15 cellular contexts compared by ENCODE assay signal in genomic region chr3:13575459-13576061, GRCh38. TPM values are rescaled to one million over a fixed set of nuclear protein-coding genes. Genes with fewer than 3 reads are reported as not detected.
DNase-seq lines count a peak whose midpoint lies in the region; ATAC-seq, FAIRE-seq and TF ChIP-seq lines count a peak whose summit lies in the region.
"Had no signal": no experiment of that assay in that cellular context is flagged by ENCODE, and none has a peak within 500 bp of the region (broad histone marks: within the 10 kb centered on the region; RNA-seq: fewer than 3 reads in every experiment).

No MANE protein-coding gene starts in this region.

- H3K27me3 ChIP-seq in heart left ventricle = no peaks in the 10 kb centered on the region

- H3K27ac ChIP-seq in heart left ventricle = peak overlapping the region in 3 of 12 donors; percentile 22 to 49 (median 31)
- H3K27ac ChIP-seq: C4-2B, parathyroid adenoma had no signal

- TF ChIP-seq CTCF in heart left ventricle (IDR thresholded peaks at IDR 0.05) = no peak

- FAIRE-seq in RCC 7860 (lab: Jason Lieb, UNC) = no peak

- H3K36me3 ChIP-seq in heart left ventricle = peaks cover 0 to 9% (median 0%) of the 10 kb centered on the region in 9 donors
- H3K36me3 ChIP-seq: esophagus squamous epithelium had no signal

- no peaks in the 10 kb centered on the region for H3K9me3 ChIP-seq in heart left ventricle
- H3K9me3 ChIP-seq: esophagus squamous epithelium had no signal

- WGBS in heart left ventricle, 4 donors = 41 to 53% (median 46%) methylated on average over 11 of the region's 11 CpGs

- peaks cover 0 to 30% (median 13%) of the 10 kb centered on the region in 12 donors for H3K4me1 ChIP-seq in heart left ventricle
- H3K4me1 ChIP-seq: parathyroid adenoma had no signal

- intact Hi-C loops in heart left ventricle (cut with DNase I) (no loop called here), posterior vena cava (cut with DNase I) (no loop called here)

- DNase-seq in GDM1 (lab: John Stamatoyannopoulos, UW) = peak; percentile 15
- DNase-seq in RPMI7951 (ENCODE audit: low read depth) = peak; percentile 86
- DNase-seq in heart left ventricle = peak in 3 of 5 donors; percentile 47 to 68 (median 62)
- DNase-seq in posterior vena cava (ENCODE audit: low spot score) = peak; percentile 75
- DNase-seq in stimulated activated naive CD4-positive, alpha-beta T cell (lab: John Stamatoyannopoulos, UW) = no peak
- no peak for DNase-seq in NK-92 (lab: John Stamatoyannopoulos, UW; ENCODE audit: unreplicated experiment)
- no peak for DNase-seq in RCC 7860 (ENCODE audit: low spot score)
- DNase-seq: activated T-cell treated with anti-CD3 and anti-CD28 coated beads, Interleukin-2, amount 50 U/mL, for 4 hours; amniotic stem cell; cortex of kidney; esophagus squamous epithelium; NCI-H2081 treated with DMSO at 0.1 percent for 48 hours had no signal

- TF ChIP-seq POLR2A in heart left ventricle (IDR thresholded peaks at IDR 0.05) = no peak

- no peak overlapping the region for H3K4me3 ChIP-seq in heart left ventricle
- H3K4me3 ChIP-seq: esophagus squamous epithelium had no signal

- ATAC-seq in heart left ventricle (peak; percentile 26 to 73 (median 64)), GM21529 (IDR thresholded peaks at IDR 0.05; ENCODE audit: unreplicated experiment) (no peak)

RNA-seq across cellular contexts. Expression of gene FBLN2, which starts 26.6 kb away (rescaled TPM):
- total RNA-seq in RPMI7951 (2014; rRNA removed; shearing (Covaris generic)) = 52.7 and 55.9 TPM in 2 replicates
- 100 to 1,000 TPM in 2 of 9 donors, 10 to 100 TPM in 7; 31.3 to 118 (median 47.8) TPM for total RNA-seq in heart left ventricle
- 10 to 100 TPM; 16.5 to 42.7 TPM for polyA plus RNA-seq in heart left ventricle
- 100 to 1,000 TPM; 283 to 585 TPM for total RNA-seq in posterior vena cava

Comparison
In these comparisons a context has a peak if more than half of its experiments do, and no peak if none do; other contexts are left out.
1. DNase-seq: peak in GDM1 (single experiment), RPMI7951 (single experiment), heart left ventricle (3 of 5) and posterior vena cava (single experiment); none in stimulated activated naive CD4-positive, alpha-beta T cell (0 of 6), NK-92 (single experiment) and RCC 7860 (single experiment).